ENCODE assay signal across 21 cellular contexts in genomic region chr3:30324587-30324986, GRCh38.
DNase-seq lines count a peak whose midpoint lies in the region; ATAC-seq, FAIRE-seq and TF ChIP-seq lines count a peak whose summit lies in the region.
"Had no signal": no experiment of that assay in that cellular context is flagged by ENCODE, and none has a peak within 500 bp of the region (broad histone marks: within the 10 kb centered on the region; RNA-seq: fewer than 3 reads in every experiment).

No MANE protein-coding gene starts in this region.

- H3K27me3 Mint-ChIP-seq in HFFc6 (ENCODE audit: insufficient read depth) (no peaks in the 10 kb centered on the region), chondrocyte (ENCODE audit: low read depth) (no peaks in the 10 kb centered on the region)
- H3K27me3 Mint-ChIP-seq: activated CD4-positive, alpha-beta memory T cell treated with anti-CD3 and anti-CD28 coated beads for 36 hours; activated naive CD8-positive, alpha-beta T cell treated with anti-CD3 and anti-CD28 coated beads for 36 hours; activated T-cell treated with anti-CD3 and anti-CD28 coated beads, Interleukin-2, amount 50 U/mL, for 24 hours; IgD-negative memory B cell; T-cell had no signal

- peak overlapping the region; percentile 69 for H3K27ac Mint-ChIP-seq in HFFc6
- peak overlapping the region; percentile 61 for H3K27ac Mint-ChIP-seq in chondrocyte (ENCODE audit: unreplicated experiment)
- H3K27ac Mint-ChIP-seq: activated CD4-positive, alpha-beta memory T cell treated with anti-CD3 and anti-CD28 coated beads for 36 hours; activated naive CD8-positive, alpha-beta T cell treated with anti-CD3 and anti-CD28 coated beads for 36 hours; activated T-cell treated with anti-CD3 and anti-CD28 coated beads, Interleukin-2, amount 50 U/mL, for 24 hours; IgD-negative memory B cell; mesothelial cell of epicardium; T-cell had no signal

- H3K4me1 Mint-ChIP-seq in HFFc6 (ENCODE audit: low read depth) (peaks cover 65% of the 10 kb centered on the region), chondrocyte (ENCODE audit: low read depth) (peaks cover 15% of the 10 kb centered on the region)

- in situ Hi-C loops in ACHN (cut with HindIII; ENCODE audit: low pct_ligation_motif_present, low pct_unique_long_range_greater_than_20kb, low sequenced_read_pairs), result no loop called here

- intact Hi-C loops in left colon (cut with DNase I, micrococcal nuclease), result no loop called here

- FAIRE-seq in H54 (lab: Jason Lieb, UNC), result no peak
- FAIRE-seq: urothelium cell line had no signal

- TF ChIP-seq POLR2A in GM18505 (IDR thresholded peaks at IDR 0.05; ENCODE audit: borderline replicate concordance, extremely low read depth, insufficient read depth, insufficient read length) (no peak), H54 (IDR thresholded peaks at IDR 0.05; ENCODE audit: low read depth, low read length) (no peak)

- H3K9me3 Mint-ChIP-seq in HFFc6, result peaks cover 10% of the 10 kb centered on the region; the same call in 1 of the 2 replicates
- peaks cover 12% of the 10 kb centered on the region for H3K9me3 Mint-ChIP-seq in chondrocyte (ENCODE audit: low read depth)

- H3K36me3 Mint-ChIP-seq in HFFc6 (ENCODE audit: low read depth) (peaks cover 13% of the 10 kb centered on the region), chondrocyte (ENCODE audit: low read depth) (peaks cover 3% of the 10 kb centered on the region)
- H3K36me3 Mint-ChIP-seq: activated CD4-positive, alpha-beta memory T cell treated with anti-CD3 and anti-CD28 coated beads for 36 hours; T-cell had no signal

- peak; percentile 61 for DNase-seq in ACHN
- DNase-seq in HFFc6, result peak; percentile 77
- no peak for DNase-seq in chondrocyte (ENCODE audit: low spot score)
- DNase-seq in left colon, result no peak
- no peak for DNase-seq in COLO829 (ENCODE audit: low spot score)
- DNase-seq in H54 (ENCODE audit: insufficient read length, low spot score), result no peak
- DNase-seq in NCI-H2029 (lab: John Stamatoyannopoulos, UW), result no peak
- DNase-seq: activated CD4-positive, alpha-beta memory T cell treated with anti-CD3 and anti-CD28 coated beads for 36 hours; activated naive CD8-positive, alpha-beta T cell treated with anti-CD3 and anti-CD28 coated beads for 36 hours; activated T-cell treated with anti-CD3 and anti-CD28 coated beads, Interleukin-2, amount 50 U/mL, for 24 hours; dorsolateral prefrontal cortex; NCI-H1048; NCI-H82; RPMI8226; T-cell; WERI-Rb-1 had no signal

- peak; percentile 96 for ATAC-seq in left colon
- ATAC-seq in GM18505 (IDR thresholded peaks at IDR 0.05; ENCODE audit: unreplicated experiment), result no peak
- ATAC-seq: sciatic nerve, T-cell had no signal

- no peak for TF ChIP-seq CTCF in HFFc6 (IDR thresholded peaks at IDR 0.05)
- TF ChIP-seq CTCF in chondrocyte (IDR thresholded peaks at IDR 0.05), result no peak

- no peak overlapping the region for H3K4me3 Mint-ChIP-seq in HFFc6
- H3K4me3 Mint-ChIP-seq in chondrocyte (ENCODE audit: unreplicated experiment), result no peak overlapping the region
- H3K4me3 Mint-ChIP-seq: activated CD4-positive, alpha-beta memory T cell treated with anti-CD3 and anti-CD28 coated beads for 36 hours; activated naive CD8-positive, alpha-beta T cell treated with anti-CD3 and anti-CD28 coated beads for 36 hours; activated T-cell treated with anti-CD3 and anti-CD28 coated beads, Interleukin-2, amount 50 U/mL, for 24 hours; IgD-negative memory B cell; mesothelial cell of epicardium; T-cell had no signal

Comparison
In these comparisons a context has a peak if more than half of its experiments do, and no peak if none do; other contexts are left out.
1. DNase-seq: peak in ACHN (single experiment) and HFFc6 (single experiment); none in chondrocyte (single experiment), left colon (0 of 2), COLO829 (single experiment), H54 (single experiment) and NCI-H2029 (single experiment).